In the genomic region with DNA sequence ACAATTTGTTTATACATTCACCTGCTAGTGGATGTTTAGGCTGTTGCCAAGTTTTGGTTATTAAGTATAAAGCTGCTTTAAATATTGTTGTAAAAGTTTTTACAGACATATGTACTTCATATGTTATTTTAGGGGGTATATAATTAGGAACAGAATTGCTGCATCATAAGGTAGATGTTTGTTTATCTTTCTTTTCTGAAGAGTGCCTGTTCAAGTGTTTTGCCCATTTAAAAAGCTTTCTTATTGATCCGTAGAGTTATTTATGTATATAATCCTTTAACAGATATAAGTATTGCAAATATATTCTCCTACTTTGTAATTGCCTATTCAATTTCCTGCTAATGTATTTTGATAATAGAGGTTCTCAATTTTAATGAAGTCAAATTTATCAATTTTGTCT, we compare ENCODE assay signal across 29 cellular contexts.
"Had no signal": no experiment of that assay in that cellular context is flagged by ENCODE, and none has a peak within 500 bp of the region (broad histone marks: within the 10 kb centered on the region; RNA-seq: fewer than 3 reads in every experiment).

No MANE protein-coding gene starts in this region.

- H3K4me3 Mint-ChIP-seq: natural killer cell; nephron; neural progenitor cell; stimulated activated memory B cell treated with anti-CD40 and anti-IgM and Interleukin-4, amounts not matched to agents 10 μg/mL and 1 μg/mL and 100 μg/mL, for 72 hours; stimulated activated naive CD8-positive, alpha-beta T cell treated with anti-CD3 and anti-CD28 coated beads, Interleukin-15, amount 100 ng/mL, for 72 hours; type B pancreatic cell had no signal

- FAIRE-seq: small intestine had no signal

- DNase-seq: natural killer cell; occipital lobe; ovary; posterior cingulate gyrus; psoas muscle; right cardiac atrium; right lobe of liver; sigmoid colon; small intestine; spleen; stimulated activated CD4-positive, alpha-beta T cell treated with anti-CD3 and anti-CD28 coated beads, Interleukin-12 subunit alpha, Interleukin-12 subunit beta, amount 100 ng/mL, for 4 hours; stimulated activated CD4-positive, alpha-beta T cell treated with anti-CD3 and anti-CD28 coated beads, Interleukin-1b, Interleukin-23, amount 100 ng/mL, for 48 hours; stimulated activated CD4-positive, alpha-beta T cell treated with anti-CD3 and anti-CD28 coated beads, Interleukin-4, amount 100 ng/mL, for 1 hour; stimulated activated CD4-positive, alpha-beta T cell treated with anti-CD3 and anti-CD28 coated beads, Interleukin-4, amount 100 ng/mL, for 4 hours; stimulated activated CD8-positive, alpha-beta memory T cell treated with anti-CD3 and anti-CD28 coated beads, Interleukin-4, amount 100 ng/mL, for 48 hours; stimulated activated naive CD4-positive, alpha-beta T cell; stimulated activated naive CD8-positive, alpha-beta T cell treated with anti-CD3 and anti-CD28 coated beads, Interleukin-15, amount 100 ng/mL, for 72 hours; stimulated activated naive CD8-positive, alpha-beta T cell treated with anti-CD3 and anti-CD28 coated beads, Interleukin-15, Interleukin-2, amounts not matched to agents 100 U/mL and 50 U/mL, for 24 hours; substantia nigra; testis; tibial artery; transverse colon; upper lobe of right lung; uterus had no signal

- H3K36me3 Mint-ChIP-seq: natural killer cell; stimulated activated memory B cell treated with anti-CD40 and anti-IgM and Interleukin-4, amounts not matched to agents 10 μg/mL and 1 μg/mL and 100 μg/mL, for 72 hours; type B pancreatic cell had no signal

- H3K9me3 Mint-ChIP-seq: natural killer cell; stimulated activated naive CD8-positive, alpha-beta T cell treated with anti-CD3 and anti-CD28 coated beads, Interleukin-15, amount 100 ng/mL, for 72 hours had no signal

- ATAC-seq: natural killer cell; psoas muscle; right cardiac atrium; right lobe of liver; stimulated activated memory B cell treated with anti-CD40 and anti-IgM and Interleukin-4, amounts not matched to agents 10 μg/mL and 1 μg/mL and 100 μg/mL, for 72 hours; stimulated activated naive CD8-positive, alpha-beta T cell treated with anti-CD3 and anti-CD28 coated beads, Interleukin-15, amount 100 ng/mL, for 72 hours; stimulated activated naive CD8-positive, alpha-beta T cell treated with anti-CD3 and anti-CD28 coated beads, Interleukin-15, Interleukin-2, amounts not matched to agents 100 U/mL and 50 U/mL, for 24 hours; upper lobe of right lung had no signal

- H3K27me3 Mint-ChIP-seq: progenitor cell of endocrine pancreas; stimulated activated memory B cell treated with anti-CD40 and anti-IgM and Interleukin-4, amounts not matched to agents 10 μg/mL and 1 μg/mL and 100 μg/mL, for 72 hours; stimulated activated naive CD8-positive, alpha-beta T cell treated with anti-CD3 and anti-CD28 coated beads, Interleukin-15, amount 100 ng/mL, for 72 hours; type B pancreatic cell had no signal

- H3K4me1 Mint-ChIP-seq: natural killer cell; neural progenitor cell; stimulated activated memory B cell treated with anti-CD40 and anti-IgM and Interleukin-4, amounts not matched to agents 10 μg/mL and 1 μg/mL and 100 μg/mL, for 72 hours; stimulated activated naive CD8-positive, alpha-beta T cell treated with anti-CD3 and anti-CD28 coated beads, Interleukin-15, amount 100 ng/mL, for 72 hours had no signal

- H3K27ac Mint-ChIP-seq: natural killer cell; nephron; neural progenitor cell; progenitor cell of endocrine pancreas; stimulated activated memory B cell treated with anti-CD40 and anti-IgM and Interleukin-4, amounts not matched to agents 10 μg/mL and 1 μg/mL and 100 μg/mL, for 72 hours; stimulated activated naive CD8-positive, alpha-beta T cell treated with anti-CD3 and anti-CD28 coated beads, Interleukin-15, amount 100 ng/mL, for 72 hours; type B pancreatic cell had no signal
